Comparison of ENCODE assay signal across 9 cellular contexts in the genomic region with DNA sequence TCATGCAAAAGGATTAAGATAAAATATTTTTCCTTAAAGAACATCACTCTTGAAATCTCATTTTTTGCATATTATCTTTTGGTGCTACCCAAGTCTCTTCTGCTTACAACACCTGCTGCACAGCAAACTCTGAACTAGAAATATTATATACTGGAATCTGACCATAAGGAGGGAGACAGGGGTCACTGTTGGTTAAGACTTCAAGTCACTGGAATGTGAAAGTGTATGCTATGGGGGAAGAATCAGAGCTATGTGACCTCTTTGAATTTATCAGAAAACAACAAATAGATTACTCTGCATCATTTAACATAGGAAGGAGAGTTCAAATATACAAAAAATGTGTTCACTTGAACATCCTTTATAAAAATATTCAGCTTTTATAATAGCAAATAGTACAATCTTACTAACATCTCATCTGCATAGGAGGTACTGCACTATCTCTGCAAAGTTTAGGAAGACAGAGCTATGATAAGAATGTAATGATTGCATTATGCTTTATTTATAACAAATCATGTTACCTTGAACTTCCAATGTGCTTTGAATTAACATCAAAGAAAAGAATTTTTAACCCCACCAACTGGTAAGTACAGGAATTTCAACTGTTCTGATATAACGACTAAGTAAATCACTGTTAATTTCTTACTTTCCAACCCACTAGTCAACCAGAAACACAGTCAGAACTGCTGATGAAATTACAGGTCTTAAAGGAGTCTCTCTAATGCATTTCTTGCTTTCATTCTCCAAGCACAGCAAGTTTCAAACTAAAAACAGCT.
DNase-seq lines count a peak whose midpoint lies in the region; ATAC-seq and TF ChIP-seq lines count a peak whose summit lies in the region.
"Had no signal": no experiment of that assay in that cellular context is flagged by ENCODE, and none has a peak within 500 bp of the region (broad histone marks: within the 10 kb centered on the region; RNA-seq: fewer than 3 reads in every experiment).

No MANE protein-coding gene starts in this region.

- H3K4me1 Mint-ChIP-seq in glutamatergic neuron (ENCODE audit: low read depth, unreplicated experiment) = peaks cover 18% of the 10 kb centered on the region
- H3K4me1 Mint-ChIP-seq in T-helper 2 cell treated with Interferon-gamma antibody and Interleukin-4, amounts not matched to agents 5 μg/mL and 100 μg/mL, for 36 hours (ENCODE audit: low read depth) = peaks cover 20% of the 10 kb centered on the region

- no peaks in the 10 kb centered on the region for H3K36me3 Mint-ChIP-seq in glutamatergic neuron (ENCODE audit: unreplicated experiment)
- H3K36me3 Mint-ChIP-seq in T-helper 2 cell treated with Interferon-gamma antibody and Interleukin-4, amounts not matched to agents 5 μg/mL and 100 μg/mL, for 36 hours (ENCODE audit: low read depth) = no peaks in the 10 kb centered on the region

- DNase-seq in glutamatergic neuron = no peak
- DNase-seq in NCI-H748 (lab: John Stamatoyannopoulos, UW; ENCODE audit: unreplicated experiment) = no peak
- no peak for DNase-seq in epidermal melanocyte (ENCODE audit: insufficient read length, low spot score)
- no peak for DNase-seq in T-helper 2 cell treated with Interferon-gamma antibody and Interleukin-4, amounts not matched to agents 5 μg/mL and 100 μg/mL, for 36 hours (ENCODE audit: low spot score)
- DNase-seq in NCI-H1092 (lab: John Stamatoyannopoulos, UW) = no peak

- ATAC-seq in GM18508 (IDR thresholded peaks at IDR 0.05; ENCODE audit: insufficient read depth, unreplicated experiment) (peak; percentile 64), GM21723 (IDR thresholded peaks at IDR 0.05; ENCODE audit: unreplicated experiment) (peak; percentile 69), HG03521 (IDR thresholded peaks at IDR 0.05; ENCODE audit: unreplicated experiment) (peak; percentile 65)
- ATAC-seq: naive thymus-derived CD4-positive, alpha-beta T cell had no signal

- H3K4me3 Mint-ChIP-seq in glutamatergic neuron (ENCODE audit: unreplicated experiment) = no peak overlapping the region
- no peak overlapping the region for H3K4me3 Mint-ChIP-seq in T-helper 2 cell treated with Interferon-gamma antibody and Interleukin-4, amounts not matched to agents 5 μg/mL and 100 μg/mL, for 36 hours
- H3K4me3 Mint-ChIP-seq: naive thymus-derived CD4-positive, alpha-beta T cell had no signal

- no peak overlapping the region for H3K27ac Mint-ChIP-seq in glutamatergic neuron (ENCODE audit: unreplicated experiment)
- no peak overlapping the region for H3K27ac Mint-ChIP-seq in T-helper 2 cell treated with Interferon-gamma antibody and Interleukin-4, amounts not matched to agents 5 μg/mL and 100 μg/mL, for 36 hours
- H3K27ac Mint-ChIP-seq: naive thymus-derived CD4-positive, alpha-beta T cell had no signal

- H3K9me3 Mint-ChIP-seq in glutamatergic neuron (ENCODE audit: unreplicated experiment) = peaks cover 2% of the 10 kb centered on the region
- no peaks in the 10 kb centered on the region for H3K9me3 Mint-ChIP-seq in T-helper 2 cell treated with Interferon-gamma antibody and Interleukin-4, amounts not matched to agents 5 μg/mL and 100 μg/mL, for 36 hours
- H3K9me3 Mint-ChIP-seq: naive thymus-derived CD4-positive, alpha-beta T cell had no signal

- peaks cover 4% of the 10 kb centered on the region for H3K27me3 Mint-ChIP-seq in glutamatergic neuron (ENCODE audit: unreplicated experiment)
- no peaks in the 10 kb centered on the region for H3K27me3 Mint-ChIP-seq in T-helper 2 cell treated with Interferon-gamma antibody and Interleukin-4, amounts not matched to agents 5 μg/mL and 100 μg/mL, for 36 hours (ENCODE audit: low read depth)
- H3K27me3 Mint-ChIP-seq: naive thymus-derived CD4-positive, alpha-beta T cell had no signal

- TF ChIP-seq CTCF in glutamatergic neuron (IDR thresholded peaks at IDR 0.05; ENCODE audit: partially characterized antibody, unreplicated experiment) = peak; percentile 19
